Comparison of ENCODE assay signal across 12 cellular contexts in the genomic region with DNA sequence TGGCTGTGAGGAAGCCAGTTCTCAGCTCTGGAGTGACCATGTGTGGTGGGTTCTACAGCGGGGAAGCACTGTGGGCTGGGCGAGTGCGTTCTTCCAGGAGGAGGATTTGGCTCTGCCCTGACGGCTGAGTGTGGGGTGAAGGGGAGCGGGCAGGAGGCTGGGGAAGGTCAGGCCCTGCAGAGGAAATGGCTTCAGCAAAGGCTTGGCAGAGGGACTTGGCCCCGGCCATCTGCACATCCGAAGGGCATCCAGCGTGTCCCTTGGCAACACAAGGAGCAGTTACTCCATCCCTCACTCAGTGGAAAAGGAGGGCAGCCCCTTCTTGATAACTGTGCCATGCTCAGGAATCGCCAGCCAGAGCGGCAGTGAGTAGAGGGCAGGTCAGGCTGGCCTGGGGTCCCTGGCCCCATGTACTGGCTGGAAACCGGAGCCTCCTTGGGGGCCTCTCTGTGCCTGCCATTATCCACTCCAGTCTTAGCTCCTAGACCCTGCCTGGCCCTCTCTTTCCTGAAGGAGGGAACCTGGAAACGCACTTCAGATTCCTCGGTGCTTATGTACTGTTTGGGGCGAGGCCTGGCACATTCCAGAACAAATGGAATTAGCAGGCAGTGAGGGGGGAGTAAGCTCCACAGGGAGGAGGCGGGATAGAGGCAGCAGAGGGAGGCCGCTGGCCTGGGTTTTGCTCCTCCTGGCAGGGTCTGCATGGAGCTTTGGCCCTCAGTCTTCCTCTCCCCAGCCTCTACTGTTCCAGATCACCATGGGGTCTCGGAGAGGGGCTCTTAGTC.
DNase-seq lines count a peak whose midpoint lies in the region; ATAC-seq, FAIRE-seq and TF ChIP-seq lines count a peak whose summit lies in the region.
"Had no signal": no experiment of that assay in that cellular context is flagged by ENCODE, and none has a peak within 500 bp of the region (broad histone marks: within the 10 kb centered on the region; RNA-seq: fewer than 3 reads in every experiment).

No MANE protein-coding gene starts in this region.

- H3K36me3 Mint-ChIP-seq in progenitor cell of endocrine pancreas (ENCODE audit: insufficient read depth): no peaks in the 10 kb centered on the region

- DNase-seq in AG10803 (ENCODE audit: low read depth) (peak; percentile 83), left cardiac atrium (peak; percentile 63), progenitor cell of endocrine pancreas (ENCODE audit: low spot score, unreplicated experiment) (no peak), H54 (ENCODE audit: insufficient read length, low spot score) (no peak), NCI-H748 (lab: John Stamatoyannopoulos, UW; ENCODE audit: unreplicated experiment) (no peak)
- DNase-seq: activated B cell treated with CpG ODN at 0.5 μM for 24 hours, activated gamma-delta T cell, MM.1S had no signal

- no peaks in the 10 kb centered on the region for H3K9me3 Mint-ChIP-seq in progenitor cell of endocrine pancreas (ENCODE audit: low read depth)

- no peak for FAIRE-seq in H54 (lab: Jason Lieb, UNC)

- intact Hi-C loops in left cardiac atrium (cut with DNase I): no loop called here

- no peak for TF ChIP-seq POLR2A in H54 (IDR thresholded peaks at IDR 0.05; ENCODE audit: low read depth, low read length)

- ATAC-seq in left cardiac atrium (peak; percentile 60 to 65), GM18858 (IDR thresholded peaks at IDR 0.05; ENCODE audit: unreplicated experiment) (no peak), HG03571 (IDR thresholded peaks at IDR 0.05; ENCODE audit: unreplicated experiment) (no peak)

- peak overlapping the region; percentile 35 for H3K27ac ChIP-seq in angular gyrus (ENCODE audit: low read depth, low read length)
- H3K27ac ChIP-seq: epithelial cell of prostate had no signal

- no peak; the same call in 1 of the 2 replicates for TF ChIP-seq CTCF in AG10803 (conservative IDR thresholded peaks at IDR 0.05; ENCODE audit: low read length)
- TF ChIP-seq CTCF in progenitor cell of endocrine pancreas (IDR thresholded peaks at IDR 0.05; ENCODE audit: unreplicated experiment): no peak

- H3K27ac Mint-ChIP-seq in progenitor cell of endocrine pancreas: peak overlapping the region; percentile 29
- H3K27ac Mint-ChIP-seq: activated B cell treated with CpG ODN at 0.5 μM for 24 hours had no signal

- no peak overlapping the region for H3K4me3 ChIP-seq in AG10803 (ENCODE audit: low read length)

- H3K4me3 Mint-ChIP-seq in progenitor cell of endocrine pancreas (ENCODE audit: low read depth): no peak overlapping the region
- H3K4me3 Mint-ChIP-seq: activated B cell treated with CpG ODN at 0.5 μM for 24 hours had no signal

- H3K27me3 Mint-ChIP-seq in progenitor cell of endocrine pancreas: peaks cover 8% of the 10 kb centered on the region

- H3K4me1 Mint-ChIP-seq in progenitor cell of endocrine pancreas (ENCODE audit: low read depth): peaks cover 20% of the 10 kb centered on the region
- H3K4me1 Mint-ChIP-seq: activated B cell treated with CpG ODN at 0.5 μM for 24 hours had no signal

Comparison
In these comparisons a context has a peak if more than half of its experiments do, and no peak if none do; other contexts are left out.
1. DNase-seq: peak in AG10803 (single experiment) and left cardiac atrium (single experiment); none in progenitor cell of endocrine pancreas (single experiment), H54 (single experiment) and NCI-H748 (single experiment).
2. ATAC-seq: peak in left cardiac atrium (2 of 2); none in GM18858 (single experiment) and HG03571 (single experiment).